Comparison of ENCODE assay signal across 34 cellular contexts in the genomic region with DNA sequence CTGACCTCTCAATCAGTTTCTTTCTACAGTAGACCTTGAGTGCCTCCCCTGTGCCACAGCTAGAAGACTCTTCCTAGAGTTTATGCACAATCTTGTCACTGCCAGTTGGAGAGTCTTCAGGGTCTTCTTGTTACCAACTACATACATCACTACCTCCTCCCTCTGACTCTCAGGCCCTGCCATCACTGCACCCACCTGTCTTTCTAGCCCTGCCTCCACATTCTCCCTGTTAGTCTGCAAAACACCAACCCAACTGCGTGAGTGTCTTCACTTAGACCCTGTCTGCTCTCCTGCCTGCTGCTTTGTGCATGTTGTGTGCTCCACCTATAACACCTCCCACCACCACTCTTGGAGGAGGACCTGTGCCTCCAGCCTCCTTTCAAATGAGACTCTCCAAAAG. TPM values are rescaled to one million over a fixed set of nuclear protein-coding genes. Genes with fewer than 3 reads are reported as not detected.
DNase-seq lines count a peak whose midpoint lies in the region; ATAC-seq and TF ChIP-seq lines count a peak whose summit lies in the region.
"Had no signal": no experiment of that assay in that cellular context is flagged by ENCODE, and none has a peak within 500 bp of the region (broad histone marks: within the 10 kb centered on the region; RNA-seq: fewer than 3 reads in every experiment).

No MANE protein-coding gene starts in this region.

- no peak for TF ChIP-seq POLR2A in vagina (IDR thresholded peaks at IDR 0.05)

- no peak overlapping the region for H3K4me3 Mint-ChIP-seq in neural progenitor cell
- H3K4me3 Mint-ChIP-seq: B cell; CD14-positive monocyte; CD4-positive, alpha-beta memory T cell; CD4-positive, alpha-beta T cell; CD4-positive, CD25-positive, alpha-beta regulatory T cell; CD8-positive, alpha-beta memory T cell; CD8-positive, alpha-beta T cell had no signal

- H3K27ac Mint-ChIP-seq in neural progenitor cell: peak overlapping the region; percentile 39
- H3K27ac Mint-ChIP-seq: B cell; CD14-positive monocyte; CD4-positive, alpha-beta memory T cell; CD4-positive, alpha-beta T cell; CD4-positive, CD25-positive, alpha-beta regulatory T cell; CD8-positive, alpha-beta memory T cell; CD8-positive, alpha-beta T cell had no signal

- H3K4me3 ChIP-seq in coronary artery (no peak overlapping the region), neural progenitor cell (no peak overlapping the region), vagina (no peak overlapping the region)
- H3K4me3 ChIP-seq: A549; BLaER1; BLaER1 treated with 17β-estradiol and CSF1 and Interleukin-3, amounts not matched to agents 10 nM and 100 nM had no signal

- no peak overlapping the region for H2AFZ ChIP-seq in neural progenitor cell (replicated peaks)

- intact Hi-C loops in vagina (cut with DNase I): no loop called here

- peak; percentile 29 for DNase-seq in coronary artery (ENCODE audit: low spot score)
- peak; percentile 38 for DNase-seq in islet precursor cell
- DNase-seq in neural progenitor cell (ENCODE audit: low spot score): no peak
- DNase-seq in vagina (ENCODE audit: extremely low spot score in 2 of 2): peak; percentile 55 to 60
- no peak for DNase-seq in DMS153 (lab: John Stamatoyannopoulos, UW)
- DNase-seq in activated naive CD4-positive, alpha-beta T cell treated with anti-CD3 and anti-CD28 coated beads, Interleukin-2, amount 50 U/mL, for 16 hours: no peak
- DNase-seq in SIG-M5 treated with dmso at 0.1 percent for 504 hours (lab: John Stamatoyannopoulos, UW; ENCODE audit: unreplicated experiment): no peak
- DNase-seq: 8988T; ACHN; AML-193; BE2C; C1 segment of cervical spinal cord; Caco-2; Calu3; CD4-positive, alpha-beta memory T cell; CD4-positive, alpha-beta T cell; CD4-positive, CD25-positive, alpha-beta regulatory T cell; CD8-positive, alpha-beta memory T cell; CD8-positive, alpha-beta T cell; COR-L47; DMS 273 treated with DMSO at 0.1 percent for 48 hours; DMS53; DMS79; DMS79 treated with DMSO at 0.1 percent for 48 hours; DND-41; EL had no signal

- H3F3A ChIP-seq in neural progenitor cell (ENCODE audit: low read depth): no peaks in the 10 kb centered on the region

- TF ChIP-seq CTCF in coronary artery (IDR thresholded peaks at IDR 0.05): no peak
- no peak for TF ChIP-seq CTCF in neural progenitor cell (IDR thresholded peaks at IDR 0.05)
- no peak for TF ChIP-seq CTCF in vagina (IDR thresholded peaks at IDR 0.05)

- H3K36me3 ChIP-seq in neural progenitor cell (no peaks in the 10 kb centered on the region), vagina (no peaks in the 10 kb centered on the region)
- H3K36me3 ChIP-seq: BE2C; BLaER1; BLaER1 treated with 17β-estradiol and CSF1 and Interleukin-3, amounts not matched to agents 10 nM and 100 nM had no signal

- no peaks in the 10 kb centered on the region for H3K27me3 ChIP-seq in neural progenitor cell
- no peaks in the 10 kb centered on the region for H3K27me3 ChIP-seq in vagina
- H3K27me3 ChIP-seq: BE2C; BLaER1; BLaER1 treated with 17β-estradiol and CSF1 and Interleukin-3, amounts not matched to agents 10 nM and 100 nM had no signal

- peaks cover 10% of the 10 kb centered on the region for H3K27me3 Mint-ChIP-seq in neural progenitor cell (ENCODE audit: insufficient read depth, low read depth)

- ATAC-seq in HG03469 (IDR thresholded peaks at IDR 0.05; ENCODE audit: unreplicated experiment): no peak
- ATAC-seq: A549; CD8-positive, alpha-beta T cell had no signal

- H3K4me1 Mint-ChIP-seq in neural progenitor cell: no peaks in the 10 kb centered on the region
- H3K4me1 Mint-ChIP-seq: B cell; CD14-positive monocyte; CD4-positive, alpha-beta memory T cell; CD4-positive, CD25-positive, alpha-beta regulatory T cell; CD8-positive, alpha-beta memory T cell had no signal

- no peak overlapping the region for H3K4me2 ChIP-seq in neural progenitor cell
- H3K4me2 ChIP-seq: A549; BLaER1; BLaER1 treated with 17β-estradiol and CSF1 and Interleukin-3, amounts not matched to agents 10 nM and 100 nM had no signal

- no peaks in the 10 kb centered on the region for H3K36me3 Mint-ChIP-seq in neural progenitor cell
- H3K36me3 Mint-ChIP-seq: CD14-positive monocyte; CD4-positive, alpha-beta memory T cell; CD4-positive, CD25-positive, alpha-beta regulatory T cell; CD8-positive, alpha-beta memory T cell; CD8-positive, alpha-beta T cell had no signal

- no peak overlapping the region for H3K27ac ChIP-seq in coronary artery
- H3K27ac ChIP-seq in neural progenitor cell: no peak overlapping the region
- H3K27ac ChIP-seq in vagina: no peak overlapping the region
- H3K27ac ChIP-seq: 22Rv1; A549; BLaER1; BLaER1 treated with 17β-estradiol and CSF1 and Interleukin-3, amounts not matched to agents 10 nM and 100 nM; C4-2B had no signal

- H3K9me3 ChIP-seq in neural progenitor cell (ENCODE audit: low read depth) (no peaks in the 10 kb centered on the region), vagina (no peaks in the 10 kb centered on the region)
- H3K9me3 ChIP-seq: A549; BE2C; BLaER1; BLaER1 treated with 17β-estradiol and CSF1 and Interleukin-3, amounts not matched to agents 10 nM and 100 nM; Caco-2 had no signal

- no peaks in the 10 kb centered on the region for H3K9me3 Mint-ChIP-seq in neural progenitor cell
- H3K9me3 Mint-ChIP-seq: CD4-positive, alpha-beta T cell; CD8-positive, alpha-beta T cell had no signal

- H3K4me1 ChIP-seq in neural progenitor cell: no peaks in the 10 kb centered on the region
- H3K4me1 ChIP-seq in vagina: no peaks in the 10 kb centered on the region
- H3K4me1 ChIP-seq: A549, BE2C, BLaER1, Caco-2 had no signal

- no peak overlapping the region for H3K9ac ChIP-seq in neural progenitor cell
- H3K9ac ChIP-seq: BLaER1; BLaER1 treated with 17β-estradiol and CSF1 and Interleukin-3, amounts not matched to agents 10 nM and 100 nM had no signal

- no peaks in the 10 kb centered on the region for H4K20me1 ChIP-seq in neural progenitor cell (ENCODE audit: low read depth)
- H4K20me1 ChIP-seq: BLaER1; BLaER1 treated with 17β-estradiol and CSF1 and Interleukin-3, amounts not matched to agents 10 nM and 100 nM had no signal

- H3K79me2 ChIP-seq in neural progenitor cell (ENCODE audit: low read depth): no peaks in the 10 kb centered on the region

RNA-seq across cellular contexts. Expression of a gene that starts 34.4 kb away (rescaled TPM):
- 0.15 and 0.22 TPM in 2 replicates for total RNA-seq in neural progenitor cell (ENCODE audit: low replicate concordance)
- total RNA-seq in vagina: 16.0 TPM
- total RNA-seq: B cell; CD4-positive, alpha-beta memory T cell; CD4-positive, alpha-beta T cell; CD4-positive, CD25-positive, alpha-beta regulatory T cell; CD8-positive, alpha-beta memory T cell; CD8-positive, alpha-beta T cell had no signal

Comparison
In these comparisons a context has a peak if more than half of its experiments do, and no peak if none do; other contexts are left out.
1. DNase-seq: peak in coronary artery (single experiment), islet precursor cell (single experiment) and vagina (2 of 2); none in neural progenitor cell (single experiment), DMS153 (single experiment), activated naive CD4-positive, alpha-beta T cell treated with anti-CD3 and anti-CD28 coated beads, Interleukin-2, amount 50 U/mL, for 16 hours (single experiment) and SIG-M5 treated with dmso at 0.1 percent for 504 hours (single experiment).
2. RNA of a gene that starts 34.4 kb away (total RNA-seq): 16.0 TPM in vagina (single experiment); 0.15 to 0.22 TPM in neural progenitor cell; every median in the first group is over 10 times any median in the second.